In the genomic region with DNA sequence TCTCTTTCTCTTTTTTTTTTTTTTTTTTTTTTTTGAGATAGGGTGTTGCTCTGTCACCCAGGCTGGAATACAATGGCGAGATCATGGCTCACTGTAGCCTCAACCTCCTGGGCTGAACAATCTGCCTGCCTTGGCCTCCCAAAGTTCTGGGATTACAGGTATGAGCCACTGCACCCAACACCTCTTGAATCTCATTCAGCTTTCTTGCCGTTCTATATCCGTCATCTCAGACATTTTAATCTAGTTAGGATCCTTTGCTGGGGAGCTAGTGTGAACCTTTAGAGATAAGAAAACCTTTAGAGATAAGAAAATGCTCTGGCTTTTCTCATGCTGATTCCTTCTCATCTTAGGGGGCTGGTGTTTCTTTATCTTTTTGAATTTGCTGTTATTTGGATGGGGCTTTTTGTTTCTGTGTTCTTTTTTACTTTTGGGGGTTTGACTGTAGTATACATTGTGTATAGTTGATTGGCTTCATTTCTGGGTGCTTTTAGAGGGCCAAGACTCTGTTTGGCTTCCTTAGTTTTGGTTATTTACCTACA, we compare ENCODE assay signal across 17 cellular contexts. TPM values are rescaled to one million over a fixed set of nuclear protein-coding genes. Genes with fewer than 3 reads are reported as not detected.
A peak's percentile ranks its signal among the peaks of the same experiment; 100 is the strongest.
DNase-seq lines count a peak whose midpoint lies in the region; ATAC-seq and TF ChIP-seq lines count a peak whose summit lies in the region.
"Had no signal": no experiment of that assay in that cellular context is flagged by ENCODE, and none has a peak within 500 bp of the region (broad histone marks: within the 10 kb centered on the region; RNA-seq: fewer than 3 reads in every experiment).

No MANE protein-coding gene starts in this region.

- H3K9me3 Mint-ChIP-seq in Caco-2 (ENCODE audit: unreplicated experiment): no peaks in the 10 kb centered on the region
- peaks cover 43% of the 10 kb centered on the region for H3K9me3 Mint-ChIP-seq in endodermal cell

- no peak for TF ChIP-seq CTCF in Caco-2 (IDR thresholded peaks at IDR 0.05; ENCODE audit: insufficient read depth in 1 of 2, low read depth in 1 of 2, low read length in 1 of 2, severe bottlenecking in 1 of 2, unreplicated experiment in 1 of 2)
- TF ChIP-seq CTCF in endodermal cell (conservative IDR thresholded peaks at IDR 0.05): no peak
- TF ChIP-seq CTCF in hepatocyte (IDR thresholded peaks at IDR 0.05; ENCODE audit: poor library complexity): no peak
- no peak for TF ChIP-seq CTCF in psoas muscle (IDR thresholded peaks at IDR 0.05)

- no TSS peak for BruUV-seq in Caco-2 (replicated peaks; lab: Mats Ljungman, UMichigan)

- H4K20me1 ChIP-seq in hepatocyte (ENCODE audit: insufficient read depth, poor library complexity, severe bottlenecking): no peaks in the 10 kb centered on the region

- no peak for DNase-seq in Caco-2
- DNase-seq in ELF-1 (ENCODE audit: low read depth, low spot score): peak; percentile 14
- DNase-seq in SK-N-DZ (ENCODE audit: low spot score): peak; percentile 45
- peak; percentile 63 for DNase-seq in endodermal cell
- DNase-seq in hepatocyte (ENCODE audit: low spot score): no peak
- DNase-seq in psoas muscle: no peak
- DNase-seq in cerebellar cortex (ENCODE audit: low spot score): no peak
- DNase-seq: ACHN; BE2C; CD4-positive, CD25-positive, alpha-beta regulatory T cell; CD8-positive, alpha-beta memory T cell; COR-L47; GDM1; GM23248; H9 had no signal

- H3K36me3 ChIP-seq in Caco-2 (ENCODE audit: control insufficient read depth, insufficient read depth, low read length) (no peaks in the 10 kb centered on the region), endodermal cell (ENCODE audit: control insufficient read depth, insufficient read depth, low read length) (no peaks in the 10 kb centered on the region), hepatocyte (replicated peaks; ENCODE audit: insufficient read depth, low read depth) (no peaks in the 10 kb centered on the region), psoas muscle (ENCODE audit: insufficient read depth in 1 of 2, low read depth in 1 of 2) (no peaks in the 10 kb centered on the region)
- H3K36me3 ChIP-seq: BE2C had no signal

- H3K4me3 Mint-ChIP-seq in Caco-2 (ENCODE audit: unreplicated experiment): no peak overlapping the region
- peak overlapping the region; percentile 10 for H3K4me3 Mint-ChIP-seq in endodermal cell
- H3K4me3 Mint-ChIP-seq: CD4-positive, CD25-positive, alpha-beta regulatory T cell; CD8-positive, alpha-beta memory T cell; H9; IgD-negative memory B cell had no signal

- H3K27me3 ChIP-seq in Caco-2 (replicated peaks; ENCODE audit: control insufficient read depth, insufficient read depth, low read length) (no peaks in the 10 kb centered on the region), endodermal cell (ENCODE audit: control insufficient read depth, insufficient read depth, low read length, poor library complexity, severe bottlenecking) (no peaks in the 10 kb centered on the region), hepatocyte (no peaks in the 10 kb centered on the region), psoas muscle (ENCODE audit: insufficient read depth in 3 of 3, low read length in 2 of 3) (no peaks in the 10 kb centered on the region)
- H3K27me3 ChIP-seq: BE2C had no signal

- no peak overlapping the region for H3K27ac ChIP-seq in endodermal cell (ENCODE audit: low read depth, low read length)
- no peak overlapping the region for H3K27ac ChIP-seq in hepatocyte
- no peak overlapping the region for H3K27ac ChIP-seq in psoas muscle
- H3K27ac ChIP-seq: GM23248 had no signal

- no peak overlapping the region for H3K9ac ChIP-seq in endodermal cell (ENCODE audit: extremely low read depth, low read length, poor library complexity, severe bottlenecking)
- H3K9ac ChIP-seq: GM23248 had no signal

- H3K79me2 ChIP-seq in hepatocyte: no peaks in the 10 kb centered on the region

- POLR2A ChIA-PET in Caco-2 (lab: Charles Lee): no interaction called here

- H3K4me1 Mint-ChIP-seq in Caco-2 (ENCODE audit: low read depth, unreplicated experiment) (peaks cover 10% of the 10 kb centered on the region), endodermal cell (peaks cover 43% of the 10 kb centered on the region)
- H3K4me1 Mint-ChIP-seq: CD4-positive, CD25-positive, alpha-beta regulatory T cell; CD8-positive, alpha-beta memory T cell; IgD-negative memory B cell had no signal

- intact Hi-C loops in Caco-2 (cut with micrococcal nuclease; ENCODE audit: unreplicated experiment) (no loop called here), psoas muscle (cut with DNase I) (no loop called here)

- H3K36me3 Mint-ChIP-seq in Caco-2 (ENCODE audit: insufficient read depth, unreplicated experiment): no peaks in the 10 kb centered on the region
- peaks cover 5% of the 10 kb centered on the region for H3K36me3 Mint-ChIP-seq in endodermal cell (ENCODE audit: low read depth)
- H3K36me3 Mint-ChIP-seq: CD4-positive, CD25-positive, alpha-beta regulatory T cell; CD8-positive, alpha-beta memory T cell; IgD-negative memory B cell had no signal

- H3K27me3 Mint-ChIP-seq in Caco-2 (ENCODE audit: insufficient read depth, unreplicated experiment): no peaks in the 10 kb centered on the region
- no peaks in the 10 kb centered on the region for H3K27me3 Mint-ChIP-seq in endodermal cell (ENCODE audit: insufficient read depth)

- peak overlapping the region; percentile 29 for H3K27ac Mint-ChIP-seq in Caco-2 (ENCODE audit: unreplicated experiment)
- peak overlapping the region; percentile 78 for H3K27ac Mint-ChIP-seq in endodermal cell
- H3K27ac Mint-ChIP-seq: CD8-positive, alpha-beta memory T cell; IgD-negative memory B cell had no signal

- no peak overlapping the region for H3K4me2 ChIP-seq in hepatocyte

- no peak overlapping the region for H3K4me3 ChIP-seq in Caco-2 (ENCODE audit: low read depth, low read length)
- peak overlapping the region; percentile 65 for H3K4me3 ChIP-seq in endodermal cell (ENCODE audit: low read length)
- no peak overlapping the region for H3K4me3 ChIP-seq in hepatocyte
- no peak overlapping the region for H3K4me3 ChIP-seq in psoas muscle
- H3K4me3 ChIP-seq: GM23248 had no signal

- peaks cover 4% of the 10 kb centered on the region; the same call in 1 of the 2 replicates for H3K9me3 ChIP-seq in Caco-2
- H3K9me3 ChIP-seq in endodermal cell (ENCODE audit: control insufficient read depth, low read length): peaks cover 52% of the 10 kb centered on the region
- H3K9me3 ChIP-seq in hepatocyte (ENCODE audit: low read depth): no peaks in the 10 kb centered on the region
- no peaks in the 10 kb centered on the region for H3K9me3 ChIP-seq in psoas muscle
- H3K9me3 ChIP-seq: BE2C had no signal

- CTCF ChIA-PET in Caco-2 (lab: Charles Lee): no interaction called here

- H3K4me1 ChIP-seq in Caco-2: peaks cover 9% of the 10 kb centered on the region
- peaks cover 11% of the 10 kb centered on the region for H3K4me1 ChIP-seq in endodermal cell (ENCODE audit: control insufficient read depth, insufficient read depth, low read length)
- no peaks in the 10 kb centered on the region for H3K4me1 ChIP-seq in hepatocyte (ENCODE audit: insufficient read depth)
- H3K4me1 ChIP-seq in psoas muscle: peaks cover 9% of the 10 kb centered on the region
- H3K4me1 ChIP-seq: BE2C had no signal

- WGBS in endodermal cell (ENCODE audit: insufficient coverage in 1 of 2, insufficient read length in 1 of 2), 2 experiments: 20 to 26% methylated on average over 1 to 3 of the region's 3 CpGs
- WGBS in hepatocyte (ENCODE audit: low lambda C conversion rate, missing lambda C conversion rate): 14% methylated on average over 3 of the region's 3 CpGs
- 68 to 85% (median 78%) methylated on average over 3 of the region's 3 CpGs for WGBS in psoas muscle, 3 donors

- H3K9me2 ChIP-seq in hepatocyte (replicated peaks; ENCODE audit: insufficient read depth): no peaks in the 10 kb centered on the region

- no peak overlapping the region for H2AFZ ChIP-seq in hepatocyte
- H2AFZ ChIP-seq: GM23248 had no signal

- no peak for ATAC-seq in psoas muscle
- ATAC-seq: HepG2 had no signal

RNA-seq across cellular contexts. Expression of gene SLC36A1, which starts 42.0 kb away (rescaled TPM):
- total RNA-seq in Caco-2 (2022) (17.5 and 18.2 TPM in 2 replicates), endodermal cell (10 to 100 TPM; 15.4 to 33.3 TPM), hepatocyte (18.2 and 19.5 TPM in 2 replicates), psoas muscle (10 to 100 TPM; 12.0 to 19.7 (median 15.1) TPM)
- polyA plus RNA-seq in SK-N-DZ (2014; cell fraction: cytosol; rRNA removed): 5.6 and 7.0 TPM in 2 replicates
- polyA plus RNA-seq in SK-N-DZ (2014; cell fraction: nucleus; rRNA removed): 8.6 and 11.7 TPM in 2 replicates
- polyA plus RNA-seq in endodermal cell (2013, experiment 1 of 2): 10.9 TPM
- 8.0 TPM for polyA plus RNA-seq in endodermal cell (2013, experiment 2 of 2)
- polyA plus RNA-seq in hepatocyte (10.9 and 13.5 TPM in 2 replicates), psoas muscle (1 to 10 TPM; 1.7 to 7.1 (median 5.9) TPM)

RNA-seq across cellular contexts. Expression of gene SLC36A2, which starts 58.0 kb away (rescaled TPM):
- total RNA-seq in Caco-2 (2022) (not detected in 2 replicates), endodermal cell (1 to 10 TPM in 1 of 2 donors, not detected in 1; 1.4 TPM), hepatocyte (0.30 TPM in 1 of 2 replicates, not detected in the other), psoas muscle (10 to 100 TPM; 13.1 to 37.4 (median 21.2) TPM)
- not detected in 2 replicates for polyA plus RNA-seq in SK-N-DZ (2014; cell fraction: cytosol; rRNA removed)
- polyA plus RNA-seq in SK-N-DZ (2014; cell fraction: nucleus; rRNA removed): not detected in 2 replicates
- not detected for polyA plus RNA-seq in endodermal cell (2013, experiment 1 of 2)
- polyA plus RNA-seq in endodermal cell (2013, experiment 2 of 2): not detected
- polyA plus RNA-seq in hepatocyte (not detected in 2 replicates), psoas muscle (1 to 10 TPM; 2.7 to 8.6 (median 5.8) TPM)
- total RNA-seq: CD4-positive, CD25-positive, alpha-beta regulatory T cell; CD8-positive, alpha-beta memory T cell; GM23248; HepG2 had no signal
- polyA plus RNA-seq: CD4-positive, CD25-positive, alpha-beta regulatory T cell; CD8-positive, alpha-beta memory T cell; GM23248; IgD-negative memory B cell had no signal

Comparison
In these comparisons a context has a peak if more than half of its experiments do, and no peak if none do; other contexts are left out.
1. DNase-seq: peak in ELF-1 (single experiment), SK-N-DZ (single experiment) and endodermal cell (single experiment); none in Caco-2 (0 of 2), hepatocyte (single experiment), psoas muscle (0 of 2) and cerebellar cortex (single experiment).
2. RNA of gene SLC36A2, which starts 58.0 kb away (total RNA-seq): 13.1 to 37.4 TPM in psoas muscle; 1.4 TPM in endodermal cell, 0.30 TPM in hepatocyte and not detected in Caco-2; every median in the first group is over 4 times any median in the second.